ENCODE assay signal across 18 cellular contexts in genomic region chr11:100151944-100152343, GRCh38.
DNase-seq lines count a peak whose midpoint lies in the region; ATAC-seq and TF ChIP-seq lines count a peak whose summit lies in the region.
"Had no signal": no experiment of that assay in that cellular context is flagged by ENCODE, and none has a peak within 500 bp of the region (broad histone marks: within the 10 kb centered on the region; RNA-seq: fewer than 3 reads in every experiment).

No MANE protein-coding gene starts in this region.

- 27 to 34% (median 33%) methylated on average over 6 of the region's 6 CpGs for WGBS in spleen, 5 donors

- H3K4me1 ChIP-seq in cardiac muscle cell (ENCODE audit: low read depth) (peaks cover 9% of the 10 kb centered on the region), spleen (no peaks in the 10 kb centered on the region)
- H3K4me1 ChIP-seq: gastroesophageal sphincter, SJCRH30, tibial artery had no signal

- no peak for DNase-seq in cardiac muscle cell (ENCODE audit: low read depth in 1 of 2, low spot score in 1 of 2)
- no peak for DNase-seq in Right ventricle myocardium superior
- DNase-seq in amniotic epithelial cell (ENCODE audit: low read depth): peak; percentile 51
- DNase-seq in kidney tubule cell (ENCODE audit: low spot score): peak; percentile 84
- no peak for DNase-seq in NCI-H526 (lab: John Stamatoyannopoulos, UW)
- no peak for DNase-seq in spleen
- DNase-seq in NCI-H2171 (lab: John Stamatoyannopoulos, UW): no peak
- DNase-seq in stimulated activated CD4-positive, alpha-beta T cell treated with anti-CD3 and anti-CD28 coated beads, Interleukin-15, amount 100 ng/mL, for 24 hours: no peak
- DNase-seq: activated CD4-positive, alpha-beta memory T cell treated with anti-CD3 and anti-CD28 coated beads for 36 hours; activated naive CD8-positive, alpha-beta T cell treated with anti-CD3 and anti-CD28 coated beads, Interleukin-2, amount 10 ng/mL, durations not matched to agents 7 days and 5 days; activated T-cell treated with anti-CD3 and anti-CD28 coated beads, Interleukin-2, amount 50 U/mL, for 72 hours; CD4-positive, alpha-beta memory T cell; H7; NCI-H2227 treated with DMSO at 0.1 percent for 48 hours; nucleus accumbens had no signal

- no peak for ATAC-seq in Right ventricle myocardium superior (ENCODE audit: poor library complexity)
- ATAC-seq: activated T-cell treated with anti-CD3 and anti-CD28 coated beads, Interleukin-2, amount 50 U/mL, for 72 hours; gastroesophageal sphincter had no signal

- H3K36me3 ChIP-seq in cardiac muscle cell (no peaks in the 10 kb centered on the region), spleen (no peaks in the 10 kb centered on the region)
- H3K36me3 ChIP-seq: gastroesophageal sphincter, SJCRH30, tibial artery had no signal

- H3K9me3 ChIP-seq in cardiac muscle cell (ENCODE audit: low read depth): no peaks in the 10 kb centered on the region
- peaks cover 0 to 17% (median 3%) of the 10 kb centered on the region in 8 donors for H3K9me3 ChIP-seq in spleen
- H3K9me3 ChIP-seq: gastroesophageal sphincter, SJCRH30, tibial artery had no signal

- no peaks in the 10 kb centered on the region for H3K27me3 ChIP-seq in cardiac muscle cell
- H3K27me3 ChIP-seq in spleen (replicated peaks in 1 of 7): no peaks in the 10 kb centered on the region
- H3K27me3 ChIP-seq: gastroesophageal sphincter, SJCRH30, tibial artery had no signal

- H3K27ac ChIP-seq in cardiac muscle cell (peak overlapping the region; percentile 36), spleen (no peak overlapping the region)
- H3K27ac ChIP-seq: gastroesophageal sphincter, SJCRH30, tibial artery had no signal

- H3K4me3 ChIP-seq in cardiac muscle cell (no peak overlapping the region), spleen (no peak overlapping the region)
- H3K4me3 ChIP-seq: gastroesophageal sphincter, SJCRH30, tibial artery had no signal

- intact Hi-C loops in Right ventricle myocardium superior (cut with DNase I): no loop called here
- intact Hi-C loops in spleen (cut with DNase I; ENCODE audit: low total_unique reads): no loop called here

- no peak for TF ChIP-seq POLR2A in spleen (IDR thresholded peaks at IDR 0.05)

- TF ChIP-seq CTCF in cardiac muscle cell (IDR thresholded peaks at IDR 0.05; ENCODE audit: low read depth, low read length): no peak
- no peak for TF ChIP-seq CTCF in spleen (IDR thresholded peaks at IDR 0.05 in 8 of 11, conservative IDR thresholded peaks at IDR 0.05 in 3 of 11)

Comparison
In these comparisons a context has a peak if more than half of its experiments do, and no peak if none do; other contexts are left out.
1. DNase-seq: peak in amniotic epithelial cell (single experiment) and kidney tubule cell (single experiment); none in cardiac muscle cell (0 of 2), Right ventricle myocardium superior (single experiment), NCI-H526 (0 of 2), spleen (single experiment), NCI-H2171 (single experiment) and stimulated activated CD4-positive, alpha-beta T cell treated with anti-CD3 and anti-CD28 coated beads, Interleukin-15, amount 100 ng/mL, for 24 hours (single experiment).